ENCODE assay signal across 8 cellular contexts in genomic region chr1:100606438-100606837, GRCh38.
DNase-seq lines count a peak whose midpoint lies in the region; ATAC-seq, FAIRE-seq and TF ChIP-seq lines count a peak whose summit lies in the region.

No MANE protein-coding gene starts in this region.

- H3K9ac ChIP-seq in K562 (ENCODE audit: insufficient read depth in 1 of 2, low read depth in 2 of 2, low read length in 2 of 2), result no peak overlapping the region
- H3K9ac ChIP-seq in liver (ENCODE audit: low read depth in 1 of 2, low read length in 2 of 2), result no peak overlapping the region

- H2AFZ ChIP-seq in K562 (ENCODE audit: low read depth, low read length), result no peak overlapping the region

- H3K27ac ChIP-seq in HL-60 (replicated peaks), result no peak overlapping the region
- H3K27ac ChIP-seq in K562 (ENCODE audit: extremely low read depth, low read depth, low read length), result no peak overlapping the region
- no peak overlapping the region for H3K27ac ChIP-seq in liver (ENCODE audit: low read depth in 1 of 2, low read length in 2 of 2)

- TF ChIP-seq POLR2A in K562 (conservative IDR thresholded peaks at IDR 0.05), result no peak

- no TSS peak for BruUV-seq in K562 (replicated peaks; lab: Mats Ljungman, UMichigan)

- FAIRE-seq in D721Med (lab: Jason Lieb, UNC), result no peak
- no peak for FAIRE-seq in K562 (lab: Jason Lieb, UNC)

- H3K36me3 ChIP-seq in K562 (ENCODE audit: control insufficient read depth, insufficient read depth, low read length) (no peaks in the 10 kb centered on the region), liver (ENCODE audit: control insufficient read depth in 4 of 4, insufficient read depth in 3 of 4, low read depth in 1 of 4, low read length in 3 of 4) (no peaks in the 10 kb centered on the region)

- no peaks in the 10 kb centered on the region for H3K9me1 ChIP-seq in K562 (ENCODE audit: control insufficient read depth, insufficient read depth, low read length)

- TF ChIP-seq CTCF in D721Med (IDR thresholded peaks at IDR 0.05; ENCODE audit: insufficient read depth, missing control alignments), result peak; percentile 56
- peak; percentile 21 for TF ChIP-seq CTCF in HL-60 (IDR thresholded peaks at IDR 0.05; ENCODE audit: insufficient read depth, low read length)
- peak; percentile 42 to 67 (median 42); a peak in 4 of 6 replicates for TF ChIP-seq CTCF in K562 (IDR thresholded peaks at IDR 0.05 in 2 of 3, conservative IDR thresholded peaks at IDR 0.05 in 1 of 3; ENCODE audit: insufficient read depth in 2 of 3, low read depth in 1 of 3, low read length in 3 of 3)
- TF ChIP-seq CTCF in liver (IDR thresholded peaks at IDR 0.05; ENCODE audit: low read depth, low read length, missing input control), result peak; percentile 80

- DNase-seq in D721Med (ENCODE audit: insufficient read length, low spot score) (no peak), HL-60 (ENCODE audit: low read depth in 1 of 2, low spot score in 1 of 2) (peak in 1 of 2 experiments; percentile 39), K562 (ENCODE audit: extremely low read depth in 1 of 4, low spot score in 3 of 4) (peak in 1 of 4 experiments; percentile 14), T-helper 2 cell (no peak), middle frontal gyrus (ENCODE audit: extremely low spot score, low spot score) (no peak), epidermal melanocyte (ENCODE audit: insufficient read length, low spot score) (no peak)
- DNase-seq in effector CD8-positive, alpha-beta T cell (lab: John Stamatoyannopoulos, UW), result no peak

- peak; percentile 61 for ATAC-seq in K562

- in situ Hi-C loops in K562 (cut with MboI), result no loop called here

- intact Hi-C loops in K562 (cut with micrococcal nuclease), result loop anchor here (1.0 kb wide), 1 partner anchor 260 kb away; no protein-coding TSS in a partner anchor

- H3K9me3 ChIP-seq in K562 (replicated peaks; ENCODE audit: control insufficient read depth, insufficient read depth, low read depth, low read length), result no peaks in the 10 kb centered on the region
- no peaks in the 10 kb centered on the region for H3K9me3 ChIP-seq in liver (ENCODE audit: control insufficient read depth in 4 of 4, low read length in 3 of 4)

- WGBS in K562 (ENCODE audit: insufficient coverage, low coverage, missing lambda C conversion rate), result 0% methylated on average over 3 of the region's 3 CpGs
- WGBS in liver, result 17% methylated on average over 3 of the region's 3 CpGs

- CTCF ChIA-PET in K562 (lab: Yijun Ruan, JAX; ENCODE audit: low intra/inter-chr PET ratio), result interaction anchor here (1.9 to 2.1 kb wide), 2 partner anchors 260 to 262 kb away, joined by 12 to 15 read pairs; no protein-coding TSS in a partner anchor

- no peak for TF ChIP-seq EP300 in K562 (IDR thresholded peaks at IDR 0.05; ENCODE audit: low read length)

- H3K4me2 ChIP-seq in K562 (ENCODE audit: insufficient read depth, low read length), result no peak overlapping the region

- peak; percentile 74 to 81 for TF ChIP-seq RAD21 in K562 (CRISPR knock-in tag; conservative IDR thresholded peaks at IDR 0.05 in 1 of 2, IDR thresholded peaks at IDR 0.05 in 1 of 2)
- TF ChIP-seq RAD21 in liver (IDR thresholded peaks at IDR 0.05), result peak; percentile 99

- no peak overlapping the region for H3K4me3 ChIP-seq in HL-60 (replicated peaks; ENCODE audit: insufficient read depth, low read length)
- H3K4me3 ChIP-seq in K562, result no peak overlapping the region
- no peak overlapping the region for H3K4me3 ChIP-seq in liver (ENCODE audit: low read depth in 1 of 3, low read length in 3 of 3)

- POLR2A ChIA-PET in K562 (lab: Yijun Ruan, JAX), result interaction anchor here (0.6 to 1.4 kb wide), 3 partner anchors 10 to 110 kb away, joined by 3 to 5 read pairs (median 3); no protein-coding TSS in a partner anchor

- H3K27me3 ChIP-seq in HL-60 (ENCODE audit: insufficient read depth, poor library complexity, severe bottlenecking) (no peaks in the 10 kb centered on the region), K562 (ENCODE audit: control insufficient read depth in 2 of 2, insufficient read depth in 2 of 2, low read length in 2 of 2) (no peaks in the 10 kb centered on the region), liver (ENCODE audit: control insufficient read depth in 4 of 4, insufficient read depth in 4 of 4, low read length in 3 of 4) (no peaks in the 10 kb centered on the region)

- H4K20me1 ChIP-seq in K562 (replicated peaks; ENCODE audit: control insufficient read depth, insufficient read depth, low read length), result no peaks in the 10 kb centered on the region

- H3K79me2 ChIP-seq in K562 (ENCODE audit: control insufficient read depth, insufficient read depth, low read length), result no peaks in the 10 kb centered on the region

- H3K4me1 ChIP-seq in K562 (replicated peaks in 1 of 2; ENCODE audit: control insufficient read depth in 2 of 2, insufficient read depth in 2 of 2, low read length in 2 of 2), result no peaks in the 10 kb centered on the region
- no peaks in the 10 kb centered on the region for H3K4me1 ChIP-seq in liver (ENCODE audit: control insufficient read depth in 4 of 4, insufficient read depth in 4 of 4, low read length in 3 of 4)

TF ChIP-seq in K562, 482 proteins besides CTCF, POLR2A, EP300 and RAD21:
- TF ChIP-seq STAG1 (CRISPR knock-in tag; IDR thresholded peaks at IDR 0.05; ENCODE audit: borderline replicate concordance), result peak; percentile 27; the same call in 1 of the 2 replicates
- TF ChIP-seq DEAF1 (CRISPR knock-in tag; IDR thresholded peaks at IDR 0.05), result peak; percentile 39; the same call in 1 of the 2 replicates
- no peak for TF ChIP-seq ZNF740 (CRISPR knock-in tag; IDR thresholded peaks at IDR 0.05)
- no peak for TF ChIP-seq ZNF740 (tag; IDR thresholded peaks at IDR 0.05)

TF ChIP-seq in liver, 16 proteins besides CTCF, POLR2A, EP300 and RAD21:
- TF ChIP-seq HNF4G (IDR thresholded peaks at IDR 0.05) (no peak), ATF3 (IDR thresholded peaks at IDR 0.05) (no peak), NR2F2 (IDR thresholded peaks at IDR 0.05) (no peak), FOXA1 (IDR thresholded peaks at IDR 0.05) (no peak)

Comparison
In these comparisons a context has a peak if more than half of its experiments do, and no peak if none do; other contexts are left out.
1. CTCF ChIP-seq: peak in every context shown above with its lines; median percentile 80 in liver; 56 in D721Med; 42 in K562; 21 in HL-60.